Comparison of ENCODE assay signal across 20 cellular contexts in the genomic region with DNA sequence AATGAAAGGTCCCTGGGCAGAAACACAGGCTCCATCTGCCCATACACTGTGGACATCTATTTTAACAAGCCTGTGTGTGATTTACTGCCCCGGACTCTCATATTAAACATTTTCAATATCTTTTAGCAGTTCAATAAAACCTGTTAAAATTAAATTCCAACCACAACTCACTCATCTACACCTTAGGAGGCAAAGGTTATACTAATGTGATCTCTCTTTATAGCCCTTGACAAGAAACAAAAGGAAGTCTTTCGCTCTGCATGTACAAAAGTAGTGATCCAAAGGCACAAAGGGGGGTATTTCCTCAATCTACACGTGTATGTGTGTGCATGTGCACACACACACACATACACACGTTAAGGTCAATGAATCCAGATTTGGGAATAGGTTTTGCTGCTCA.
DNase-seq lines count a peak whose midpoint lies in the region; ATAC-seq and TF ChIP-seq lines count a peak whose summit lies in the region.
"Had no signal": no experiment of that assay in that cellular context is flagged by ENCODE, and none has a peak within 500 bp of the region (broad histone marks: within the 10 kb centered on the region; RNA-seq: fewer than 3 reads in every experiment).

No MANE protein-coding gene starts in this region.

- TF ChIP-seq CTCF in HEK293 (tag by site-specific recombination; IDR thresholded peaks at IDR 0.05) (no peak), fibroblast of lung (conservative IDR thresholded peaks at IDR 0.05 in 1 of 2, IDR thresholded peaks at IDR 0.05 in 1 of 2; ENCODE audit: low read depth in 1 of 2, low read length in 2 of 2) (no peak), nephron (IDR thresholded peaks at IDR 0.05; ENCODE audit: unreplicated experiment in 3 of 3) (no peak)

- no peaks in the 10 kb centered on the region for H3K79me2 ChIP-seq in fibroblast of lung (ENCODE audit: control insufficient read depth, insufficient read depth, low read length)

- H3K27ac ChIP-seq in HEK293 (ENCODE audit: extremely low read depth, low read depth, low read length) (no peak overlapping the region), fibroblast of lung (ENCODE audit: insufficient read depth, low read length) (no peak overlapping the region)
- H3K27ac ChIP-seq: 22Rv1, BLaER1, C4-2B, GM23248 had no signal

- H3K27me3 ChIP-seq in fibroblast of lung (ENCODE audit: control insufficient read depth, insufficient read depth, low read length): no peaks in the 10 kb centered on the region
- H3K27me3 ChIP-seq: BLaER1 had no signal

- DNase-seq in fibroblast of lung (ENCODE audit: low read depth in 2 of 2): no peak
- DNase-seq in stimulated activated CD4-positive, alpha-beta T cell treated with anti-CD3 and anti-CD28 coated beads, Interleukin-15, amount 100 ng/mL, for 24 hours: no peak
- DNase-seq: CD4-positive, CD25-positive, alpha-beta regulatory T cell; CD8-positive, alpha-beta memory T cell; DMS 273 treated with DMSO at 0.1 percent for 48 hours; DMS53; DMS79 treated with DMSO at 0.1 percent for 48 hours; GF-D8; GM23248; H9; HFFc6 had no signal

- CTCF ChIA-PET in HEK293 (lab: Yijun Ruan, JAX): interaction anchor here (0.8 kb wide), 1 partner anchor 107 kb away, joined by 3 read pairs; no protein-coding TSS in a partner anchor

- H3K9me3 ChIP-seq in HEK293 (ENCODE audit: control insufficient read depth, insufficient read depth, low read depth, low read length) (no peaks in the 10 kb centered on the region), fibroblast of lung (ENCODE audit: control insufficient read depth, insufficient read depth, low read depth, low read length) (no peaks in the 10 kb centered on the region)
- H3K9me3 ChIP-seq: BLaER1 had no signal

- POLR2A ChIA-PET in HEK293 (lab: Yijun Ruan, JAX): no interaction called here

- H3K4me3 Mint-ChIP-seq in nephron: no peak overlapping the region
- H3K4me3 Mint-ChIP-seq: B cell; CD4-positive, CD25-positive, alpha-beta regulatory T cell; H9; HFFc6 had no signal

- H3K27ac Mint-ChIP-seq in nephron: peak overlapping the region in 2 of 3 experiments; percentile 31 to 36
- H3K27ac Mint-ChIP-seq: B cell; CD4-positive, CD25-positive, alpha-beta regulatory T cell; HFFc6 had no signal

- H2AFZ ChIP-seq in fibroblast of lung (ENCODE audit: low read length): no peak overlapping the region
- H2AFZ ChIP-seq: GM23248 had no signal

- ATAC-seq in GM19395 (IDR thresholded peaks at IDR 0.05; ENCODE audit: unreplicated experiment): no peak
- no peak for ATAC-seq in GM21423 (IDR thresholded peaks at IDR 0.05; ENCODE audit: unreplicated experiment)
- ATAC-seq: HCT116 had no signal

- H3K9me3 Mint-ChIP-seq in nephron: no peaks in the 10 kb centered on the region
- H3K9me3 Mint-ChIP-seq: CD4-positive, CD25-positive, alpha-beta regulatory T cell; CD8-positive, alpha-beta memory T cell; H9; HFFc6 had no signal

- no peaks in the 10 kb centered on the region for H3K27me3 Mint-ChIP-seq in nephron (ENCODE audit: low read depth)
- H3K27me3 Mint-ChIP-seq: B cell; CD4-positive, CD25-positive, alpha-beta regulatory T cell had no signal

- H4K20me1 ChIP-seq in fibroblast of lung (ENCODE audit: control insufficient read depth, extremely low read depth, insufficient read depth, low read length): no peaks in the 10 kb centered on the region

- peaks cover 50% of the 10 kb centered on the region for H3K4me1 Mint-ChIP-seq in nephron
- H3K4me1 Mint-ChIP-seq: B cell; CD4-positive, CD25-positive, alpha-beta regulatory T cell; CD8-positive, alpha-beta memory T cell had no signal

- H3K4me1 ChIP-seq in HEK293 (ENCODE audit: control insufficient read depth, insufficient read depth, low read length): peaks cover 3% of the 10 kb centered on the region; the same call in 1 of the 2 replicates
- H3K4me1 ChIP-seq in fibroblast of lung (ENCODE audit: control insufficient read depth, extremely low read depth, insufficient read depth, low read length): peaks cover 9% of the 10 kb centered on the region

- peak overlapping the region; percentile 8 for H3K4me2 ChIP-seq in fibroblast of lung (ENCODE audit: extremely low read depth, insufficient read depth, low read length)
- H3K4me2 ChIP-seq: BLaER1 had no signal

- peaks cover 9% of the 10 kb centered on the region for H3K36me3 Mint-ChIP-seq in nephron (ENCODE audit: low read depth)
- H3K36me3 Mint-ChIP-seq: CD4-positive, CD25-positive, alpha-beta regulatory T cell; CD8-positive, alpha-beta memory T cell had no signal

- no peak overlapping the region for H3K9ac ChIP-seq in fibroblast of lung (ENCODE audit: insufficient read depth, low read length)
- H3K9ac ChIP-seq: BLaER1, GM23248 had no signal

- no peak overlapping the region for H3K4me3 ChIP-seq in HEK293 (ENCODE audit: low read depth, low read length)
- no peak overlapping the region for H3K4me3 ChIP-seq in fibroblast of lung (replicated peaks in 1 of 4; ENCODE audit: control extremely low read depth in 1 of 4, insufficient read depth in 1 of 4, low read depth in 3 of 4, low read length in 4 of 4)
- H3K4me3 ChIP-seq: BLaER1, GM23248 had no signal

- H3K36me3 ChIP-seq in HEK293 (ENCODE audit: control insufficient read depth in 2 of 2, insufficient read depth in 1 of 2, low read length in 2 of 2) (no peaks in the 10 kb centered on the region), fibroblast of lung (ENCODE audit: control insufficient read depth, insufficient read depth, low read length) (no peaks in the 10 kb centered on the region)

TF ChIP-seq in HEK293, 187 proteins besides CTCF, POLR2A, EP300 and RAD21:
- TF ChIP-seq, protein P1, sequence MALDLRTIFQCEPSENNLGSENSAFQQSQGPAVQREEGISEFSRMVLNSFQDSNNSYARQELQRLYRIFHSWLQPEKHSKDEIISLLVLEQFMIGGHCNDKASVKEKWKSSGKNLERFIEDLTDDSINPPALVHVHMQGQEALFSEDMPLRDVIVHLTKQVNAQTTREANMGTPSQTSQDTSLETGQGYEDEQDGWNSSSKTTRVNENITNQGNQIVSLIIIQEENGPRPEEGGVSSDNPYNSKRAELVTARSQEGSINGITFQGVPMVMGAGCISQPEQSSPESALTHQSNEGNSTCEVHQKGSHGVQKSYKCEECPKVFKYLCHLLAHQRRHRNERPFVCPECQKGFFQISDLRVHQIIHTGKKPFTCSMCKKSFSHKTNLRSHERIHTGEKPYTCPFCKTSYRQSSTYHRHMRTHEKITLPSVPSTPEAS (tag by site-specific recombination; IDR thresholded peaks at IDR 0.05): peak; percentile 35; the same call in 1 of the 2 replicates
- TF ChIP-seq TCF7L2 (IDR thresholded peaks at IDR 0.05; ENCODE audit: borderline replicate concordance, low read depth, low read length): no peak
TF ChIP-seq in HEK293: peak in this region for 1.
